Comparison of ENCODE assay signal across 15 cellular contexts in the genomic region with DNA sequence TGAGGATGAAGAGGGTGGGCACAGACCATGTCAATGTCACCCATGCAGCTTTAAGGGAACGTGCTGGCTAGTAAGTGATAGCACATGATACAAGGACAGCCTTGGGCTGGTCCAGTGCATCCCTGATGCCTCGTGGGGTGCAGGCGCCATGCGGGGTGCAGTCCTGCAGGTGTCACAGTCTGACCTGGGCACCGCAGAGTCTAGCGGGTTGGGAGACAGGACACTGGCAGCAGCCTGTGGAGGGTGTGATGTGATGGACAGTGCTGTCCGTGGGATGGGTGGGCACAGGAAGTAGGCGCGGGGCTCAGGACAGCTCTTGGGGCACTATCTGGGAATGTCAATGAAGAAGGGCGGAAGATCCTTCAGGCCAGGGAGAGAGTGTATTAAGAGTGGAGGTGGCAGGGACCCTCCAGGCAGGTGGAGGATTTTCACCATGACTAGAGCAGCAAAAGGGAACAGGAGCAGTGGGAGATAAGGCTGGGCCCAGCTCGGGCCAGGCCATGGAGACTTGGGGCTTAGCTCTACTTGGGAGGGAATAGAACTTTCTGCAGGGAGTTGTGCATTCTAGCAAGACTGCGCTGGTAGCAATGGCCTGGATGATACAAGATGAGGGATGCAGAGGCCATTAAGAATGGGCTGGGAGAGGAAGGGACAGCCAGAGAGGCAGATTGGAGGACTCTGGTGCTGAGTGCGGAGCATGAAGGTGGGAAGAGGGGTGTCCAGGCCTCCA.
"Had no signal": no experiment of that assay in that cellular context is flagged by ENCODE, and none has a peak within 500 bp of the region (broad histone marks: within the 10 kb centered on the region; RNA-seq: fewer than 3 reads in every experiment).

No MANE protein-coding gene starts in this region.

- H3K4me3 ChIP-seq: heart left ventricle, smooth muscle cell had no signal

- H3K27me3 Mint-ChIP-seq: activated T-helper 17 cell treated with anti-CD3 and anti-CD28 coated beads, Interleukin-2, amount 50 U/mL, for 72 hours; naive thymus-derived CD8-positive, alpha-beta T cell; stimulated activated naive CD8-positive, alpha-beta T cell treated with anti-CD3 and anti-CD28 coated beads, Interleukin-15, Interleukin-2, amounts not matched to agents 100 ng/mL and 50 ng/mL, for 24 hours had no signal

- H3K4me2 ChIP-seq: smooth muscle cell had no signal

- H3K27ac Mint-ChIP-seq: activated CD4-positive, alpha-beta T cell treated with anti-CD3 and anti-CD28 coated beads, Interleukin-2, amount 10 ng/mL, durations not matched to agents 24 days and 14 days; activated T-helper 17 cell treated with anti-CD3 and anti-CD28 coated beads, Interleukin-2, amount 50 U/mL, for 72 hours; dendritic cell treated with granulocyte-macrophage colony-stimulating factor and Interleukin-4, amounts not matched to agents 40 ng/mL and 50 ng/mL, for 4 days; immature natural killer cell; naive thymus-derived CD8-positive, alpha-beta T cell; stimulated activated naive CD8-positive, alpha-beta T cell treated with anti-CD3 and anti-CD28 coated beads, Interleukin-15, Interleukin-2, amounts not matched to agents 100 ng/mL and 50 ng/mL, for 24 hours; T-helper 17 cell; type B pancreatic cell had no signal

- H3K27ac ChIP-seq: foreskin keratinocyte, heart left ventricle had no signal

- H3K27me3 ChIP-seq: heart left ventricle had no signal

- H3K4me1 ChIP-seq: foreskin keratinocyte had no signal

- DNase-seq: activated CD4-positive, alpha-beta T cell treated with anti-CD3 and anti-CD28 coated beads, Interleukin-2, amount 10 ng/mL, durations not matched to agents 24 days and 14 days; activated CD4-positive, CD25-positive, alpha-beta regulatory T cell; activated naive CD4-positive, alpha-beta T cell treated with anti-CD3 and anti-CD28 coated beads, Interleukin-2, amount 50 U/mL, for 16 hours; effector memory CD4-positive, alpha-beta T cell; foreskin keratinocyte; immature natural killer cell; T-helper 17 cell had no signal

- H3K36me3 ChIP-seq: heart left ventricle had no signal

- H3K4me3 Mint-ChIP-seq: activated CD4-positive, alpha-beta T cell treated with anti-CD3 and anti-CD28 coated beads, Interleukin-2, amount 10 ng/mL, durations not matched to agents 24 days and 14 days; activated T-helper 17 cell treated with anti-CD3 and anti-CD28 coated beads, Interleukin-2, amount 50 U/mL, for 72 hours; dendritic cell treated with granulocyte-macrophage colony-stimulating factor and Interleukin-4, amounts not matched to agents 40 ng/mL and 50 ng/mL, for 4 days; immature natural killer cell; naive thymus-derived CD8-positive, alpha-beta T cell; stimulated activated naive CD8-positive, alpha-beta T cell treated with anti-CD3 and anti-CD28 coated beads, Interleukin-15, Interleukin-2, amounts not matched to agents 100 ng/mL and 50 ng/mL, for 24 hours; T-helper 17 cell; type B pancreatic cell had no signal

- H3K9me3 ChIP-seq: heart left ventricle had no signal

- H3K36me3 Mint-ChIP-seq: immature natural killer cell; naive thymus-derived CD8-positive, alpha-beta T cell; type B pancreatic cell had no signal

- H3K4me1 Mint-ChIP-seq: activated CD4-positive, alpha-beta T cell treated with anti-CD3 and anti-CD28 coated beads, Interleukin-2, amount 10 ng/mL, durations not matched to agents 24 days and 14 days; activated T-helper 17 cell treated with anti-CD3 and anti-CD28 coated beads, Interleukin-2, amount 50 U/mL, for 72 hours; immature natural killer cell had no signal

- H3K9me3 Mint-ChIP-seq: activated CD4-positive, alpha-beta T cell treated with anti-CD3 and anti-CD28 coated beads, Interleukin-2, amount 10 ng/mL, durations not matched to agents 24 days and 14 days; activated T-helper 17 cell treated with anti-CD3 and anti-CD28 coated beads, Interleukin-2, amount 50 U/mL, for 72 hours; dendritic cell treated with granulocyte-macrophage colony-stimulating factor and Interleukin-4, amounts not matched to agents 40 ng/mL and 50 ng/mL, for 4 days; stimulated activated naive CD8-positive, alpha-beta T cell treated with anti-CD3 and anti-CD28 coated beads, Interleukin-15, Interleukin-2, amounts not matched to agents 100 ng/mL and 50 ng/mL, for 24 hours; type B pancreatic cell had no signal

- ATAC-seq: activated T-helper 17 cell treated with anti-CD3 and anti-CD28 coated beads, Interleukin-2, amount 50 U/mL, for 72 hours; foreskin keratinocyte; heart left ventricle; left colon; naive thymus-derived CD8-positive, alpha-beta T cell; T-helper 17 cell had no signal
